ENCODE assay signal across 1 cellular context in genomic region chr5:179292681-179293080, GRCh38.
TF ChIP-seq lines count a peak whose summit lies in the region.

No MANE protein-coding gene starts in this region.

TF ChIP-seq in IMR-90, 13 proteins besides CTCF, POLR2A, EP300 and RAD21 (continued from another document):
- no peak for TF ChIP-seq RCOR1 (IDR thresholded peaks at IDR 0.05; ENCODE audit: insufficient replicate concordance, low read length)
- TF ChIP-seq MXI1 (IDR thresholded peaks at IDR 0.05; ENCODE audit: borderline replicate concordance, low read depth, low read length), result no peak
- no peak for TF ChIP-seq NFE2L2 (IDR thresholded peaks at IDR 0.05; ENCODE audit: low read depth, low read length)
